8 cellular contexts compared by ENCODE assay signal in genomic region chr11:68030318-68031135, GRCh38. TPM values are rescaled to one million over a fixed set of nuclear protein-coding genes. Genes with fewer than 3 reads are reported as not detected.
DNase-seq lines count a peak whose midpoint lies in the region; ATAC-seq, FAIRE-seq and TF ChIP-seq lines count a peak whose summit lies in the region.

Gene NDUFS8 (plus strand): TSS chr11:68030681. CDS start chr11:68032152, 1,471 bp downstream.

- FAIRE-seq in kidney (lab: Jason Lieb, UNC), result peak; percentile 99

- no peaks in the 10 kb centered on the region for H3K9me3 ChIP-seq in kidney (ENCODE audit: control insufficient read depth in 1 of 2, low read length in 2 of 2)

- H3K4me3 ChIP-seq in kidney (ENCODE audit: low read length in 2 of 2), result peak within 1 kb of the TSS; percentile 94 to 96

- peak within 1 kb of the TSS; percentile 96 for H3K27ac Mint-ChIP-seq in chondrocyte (ENCODE audit: unreplicated experiment)

- H3K27ac ChIP-seq in kidney (ENCODE audit: low read depth in 2 of 2, low read length in 2 of 2), result peak within 1 kb of the TSS; percentile 91 to 92

- H3K4me1 ChIP-seq in kidney (ENCODE audit: control insufficient read depth in 1 of 2, insufficient read depth in 1 of 2, low read depth in 1 of 2, low read length in 2 of 2), result peaks cover 10 to 17% of the 10 kb centered on the region in 2 donors

- peaks cover 3 to 7% of the 10 kb centered on the region in 2 donors for H3K36me3 ChIP-seq in kidney (ENCODE audit: control insufficient read depth in 1 of 2, insufficient read depth in 2 of 2, low read length in 2 of 2)

- H3K4me3 Mint-ChIP-seq in chondrocyte (ENCODE audit: unreplicated experiment), result peak within 1 kb of the TSS; percentile 97

- no peak for TF ChIP-seq CTCF in chondrocyte (IDR thresholded peaks at IDR 0.05)
- TF ChIP-seq CTCF in kidney (IDR thresholded peaks at IDR 0.05; ENCODE audit: borderline replicate concordance, extremely low read depth, insufficient read depth), result no peak

- H3K36me3 Mint-ChIP-seq in chondrocyte (ENCODE audit: low read depth), result peaks cover 8% of the 10 kb centered on the region

- TF ChIP-seq POLR2A in GM19193 (IDR thresholded peaks at IDR 0.05; ENCODE audit: extremely low read depth, insufficient read depth, insufficient read length), result peak; percentile 79

- peaks cover 2% of the 10 kb centered on the region for H3K9me3 Mint-ChIP-seq in chondrocyte (ENCODE audit: low read depth)

- ATAC-seq in HG03439 (IDR thresholded peaks at IDR 0.05; ENCODE audit: unreplicated experiment), result peak; percentile 86

- intact Hi-C loops in kidney (cut with DNase I), result no loop called here

- DNase-seq in AML-193 (lab: John Stamatoyannopoulos, UW), result peak; percentile 98
- peak; percentile 99 for DNase-seq in NCI-H510A treated with DMSO at 0.1 percent for 48 hours (lab: John Stamatoyannopoulos, UW)
- peak; percentile 93 to 96 for DNase-seq in activated CD4-positive, alpha-beta T cell treated with anti-CD3 and anti-CD28 coated beads for 24 hours (ENCODE audit: low read depth in 2 of 2)
- DNase-seq in chondrocyte (ENCODE audit: low spot score), result no peak
- DNase-seq in kidney, result peak; percentile 98
- peak; percentile 99 for DNase-seq in stimulated activated CD4-positive, alpha-beta T cell treated with anti-CD3 and anti-CD28 coated beads, Interleukin-15, amount 100 ng/mL, for 24 hours

- H3K9ac ChIP-seq in kidney (ENCODE audit: low read length in 2 of 2), result peak within 1 kb of the TSS; percentile 79 to 99

- no peaks in the 10 kb centered on the region for H3K27me3 Mint-ChIP-seq in chondrocyte (ENCODE audit: low read depth)

- H3K4me1 Mint-ChIP-seq in chondrocyte (ENCODE audit: low read depth), result peaks cover 55% of the 10 kb centered on the region

RNA-seq across cellular contexts. Expression of gene NDUFS8, which starts in this region (rescaled TPM):
- total RNA-seq in chondrocyte (140 to 172 TPM (median 143 TPM) in 3 replicates), kidney (144 TPM)
- 472 TPM for polyA plus RNA-seq in kidney (ENCODE audit: insufficient read depth, low read depth, low replicate concordance)
